In the genomic region with DNA sequence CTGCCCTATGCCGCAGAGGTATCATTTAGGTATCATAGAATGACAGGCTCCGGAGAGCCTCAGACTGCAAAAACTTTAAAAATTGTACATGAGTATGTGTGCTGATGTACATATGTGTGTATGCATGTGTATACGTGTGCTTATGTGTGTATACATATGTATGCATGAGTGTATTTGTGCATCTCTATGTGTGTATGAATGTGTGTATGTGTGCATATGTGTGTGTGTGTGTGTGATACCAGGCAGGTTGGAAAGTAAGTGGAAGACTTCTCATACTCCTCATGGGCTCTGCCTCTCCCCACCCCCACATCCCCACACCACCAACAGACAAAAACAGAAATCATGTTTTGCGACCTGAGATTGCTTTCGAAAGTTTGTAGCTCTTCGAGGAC, we compare ENCODE assay signal across 1 cellular context.
TF ChIP-seq lines count a peak whose summit lies in the region.

No MANE protein-coding gene starts in this region.

TF ChIP-seq in HEK293, 187 proteins besides CTCF, POLR2A, EP300 and RAD21 (continued from another document and continues in another):
- TF ChIP-seq, protein P1, sequence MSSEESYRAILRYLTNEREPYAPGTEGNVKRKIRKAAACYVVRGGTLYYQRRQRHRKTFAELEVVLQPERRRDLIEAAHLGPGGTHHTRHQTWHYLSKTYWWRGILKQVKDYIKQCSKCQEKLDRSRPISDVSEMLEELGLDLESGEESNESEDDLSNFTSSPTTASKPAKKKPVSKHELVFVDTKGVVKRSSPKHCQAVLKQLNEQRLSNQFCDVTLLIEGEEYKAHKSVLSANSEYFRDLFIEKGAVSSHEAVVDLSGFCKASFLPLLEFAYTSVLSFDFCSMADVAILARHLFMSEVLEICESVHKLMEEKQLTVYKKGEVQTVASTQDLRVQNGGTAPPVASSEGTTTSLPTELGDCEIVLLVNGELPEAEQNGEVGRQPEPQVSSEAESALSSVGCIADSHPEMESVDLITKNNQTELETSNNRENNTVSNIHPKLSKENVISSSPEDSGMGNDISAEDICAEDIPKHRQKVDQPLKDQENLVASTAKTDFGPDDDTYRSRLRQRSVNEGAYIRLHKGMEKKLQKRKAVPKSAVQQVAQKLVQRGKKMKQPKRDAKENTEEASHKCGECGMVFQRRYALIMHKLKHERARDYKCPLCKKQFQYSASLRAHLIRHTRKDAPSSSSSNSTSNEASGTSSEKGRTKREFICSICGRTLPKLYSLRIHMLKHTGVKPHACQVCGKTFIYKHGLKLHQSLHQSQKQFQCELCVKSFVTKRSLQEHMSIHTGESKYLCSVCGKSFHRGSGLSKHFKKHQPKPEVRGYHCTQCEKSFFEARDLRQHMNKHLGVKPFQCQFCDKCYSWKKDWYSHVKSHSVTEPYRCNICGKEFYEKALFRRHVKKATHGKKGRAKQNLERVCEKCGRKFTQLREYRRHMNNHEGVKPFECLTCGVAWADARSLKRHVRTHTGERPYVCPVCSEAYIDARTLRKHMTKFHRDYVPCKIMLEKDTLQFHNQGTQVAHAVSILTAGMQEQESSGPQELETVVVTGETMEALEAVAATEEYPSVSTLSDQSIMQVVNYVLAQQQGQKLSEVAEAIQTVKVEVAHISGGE (tag by site-specific recombination; conservative IDR thresholded peaks at IDR 0.05; ENCODE audit: low read depth), result no peak
- TF ChIP-seq ZNF664 (tag by site-specific recombination; IDR thresholded peaks at IDR 0.05), result no peak
- TF ChIP-seq ZNF169 (tag by site-specific recombination; IDR thresholded peaks at IDR 0.05), result no peak
- TF ChIP-seq WT1 (tag by site-specific recombination; IDR thresholded peaks at IDR 0.05), result no peak
- no peak for TF ChIP-seq ZNF548 (tag by site-specific recombination; IDR thresholded peaks at IDR 0.05)
- no peak for TF ChIP-seq SCRT2 (tag by site-specific recombination; IDR thresholded peaks at IDR 0.05)
- TF ChIP-seq, protein P2, sequence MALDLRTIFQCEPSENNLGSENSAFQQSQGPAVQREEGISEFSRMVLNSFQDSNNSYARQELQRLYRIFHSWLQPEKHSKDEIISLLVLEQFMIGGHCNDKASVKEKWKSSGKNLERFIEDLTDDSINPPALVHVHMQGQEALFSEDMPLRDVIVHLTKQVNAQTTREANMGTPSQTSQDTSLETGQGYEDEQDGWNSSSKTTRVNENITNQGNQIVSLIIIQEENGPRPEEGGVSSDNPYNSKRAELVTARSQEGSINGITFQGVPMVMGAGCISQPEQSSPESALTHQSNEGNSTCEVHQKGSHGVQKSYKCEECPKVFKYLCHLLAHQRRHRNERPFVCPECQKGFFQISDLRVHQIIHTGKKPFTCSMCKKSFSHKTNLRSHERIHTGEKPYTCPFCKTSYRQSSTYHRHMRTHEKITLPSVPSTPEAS (tag by site-specific recombination; IDR thresholded peaks at IDR 0.05), result peak; percentile 65; the same call in 1 of the 2 replicates
- no peak for TF ChIP-seq ZNF324 (tag by site-specific recombination; IDR thresholded peaks at IDR 0.05)
- TF ChIP-seq YY2 (tag by site-specific recombination; IDR thresholded peaks at IDR 0.05), result no peak
- TF ChIP-seq ZNF837 (tag by site-specific recombination; IDR thresholded peaks at IDR 0.05), result no peak
- 0 out of 2 replicates have a peak, but pooled peaks have one; percentile 37 for TF ChIP-seq ZEB2 (tag by site-specific recombination; IDR thresholded peaks at IDR 0.05)
- TF ChIP-seq, protein P3, sequence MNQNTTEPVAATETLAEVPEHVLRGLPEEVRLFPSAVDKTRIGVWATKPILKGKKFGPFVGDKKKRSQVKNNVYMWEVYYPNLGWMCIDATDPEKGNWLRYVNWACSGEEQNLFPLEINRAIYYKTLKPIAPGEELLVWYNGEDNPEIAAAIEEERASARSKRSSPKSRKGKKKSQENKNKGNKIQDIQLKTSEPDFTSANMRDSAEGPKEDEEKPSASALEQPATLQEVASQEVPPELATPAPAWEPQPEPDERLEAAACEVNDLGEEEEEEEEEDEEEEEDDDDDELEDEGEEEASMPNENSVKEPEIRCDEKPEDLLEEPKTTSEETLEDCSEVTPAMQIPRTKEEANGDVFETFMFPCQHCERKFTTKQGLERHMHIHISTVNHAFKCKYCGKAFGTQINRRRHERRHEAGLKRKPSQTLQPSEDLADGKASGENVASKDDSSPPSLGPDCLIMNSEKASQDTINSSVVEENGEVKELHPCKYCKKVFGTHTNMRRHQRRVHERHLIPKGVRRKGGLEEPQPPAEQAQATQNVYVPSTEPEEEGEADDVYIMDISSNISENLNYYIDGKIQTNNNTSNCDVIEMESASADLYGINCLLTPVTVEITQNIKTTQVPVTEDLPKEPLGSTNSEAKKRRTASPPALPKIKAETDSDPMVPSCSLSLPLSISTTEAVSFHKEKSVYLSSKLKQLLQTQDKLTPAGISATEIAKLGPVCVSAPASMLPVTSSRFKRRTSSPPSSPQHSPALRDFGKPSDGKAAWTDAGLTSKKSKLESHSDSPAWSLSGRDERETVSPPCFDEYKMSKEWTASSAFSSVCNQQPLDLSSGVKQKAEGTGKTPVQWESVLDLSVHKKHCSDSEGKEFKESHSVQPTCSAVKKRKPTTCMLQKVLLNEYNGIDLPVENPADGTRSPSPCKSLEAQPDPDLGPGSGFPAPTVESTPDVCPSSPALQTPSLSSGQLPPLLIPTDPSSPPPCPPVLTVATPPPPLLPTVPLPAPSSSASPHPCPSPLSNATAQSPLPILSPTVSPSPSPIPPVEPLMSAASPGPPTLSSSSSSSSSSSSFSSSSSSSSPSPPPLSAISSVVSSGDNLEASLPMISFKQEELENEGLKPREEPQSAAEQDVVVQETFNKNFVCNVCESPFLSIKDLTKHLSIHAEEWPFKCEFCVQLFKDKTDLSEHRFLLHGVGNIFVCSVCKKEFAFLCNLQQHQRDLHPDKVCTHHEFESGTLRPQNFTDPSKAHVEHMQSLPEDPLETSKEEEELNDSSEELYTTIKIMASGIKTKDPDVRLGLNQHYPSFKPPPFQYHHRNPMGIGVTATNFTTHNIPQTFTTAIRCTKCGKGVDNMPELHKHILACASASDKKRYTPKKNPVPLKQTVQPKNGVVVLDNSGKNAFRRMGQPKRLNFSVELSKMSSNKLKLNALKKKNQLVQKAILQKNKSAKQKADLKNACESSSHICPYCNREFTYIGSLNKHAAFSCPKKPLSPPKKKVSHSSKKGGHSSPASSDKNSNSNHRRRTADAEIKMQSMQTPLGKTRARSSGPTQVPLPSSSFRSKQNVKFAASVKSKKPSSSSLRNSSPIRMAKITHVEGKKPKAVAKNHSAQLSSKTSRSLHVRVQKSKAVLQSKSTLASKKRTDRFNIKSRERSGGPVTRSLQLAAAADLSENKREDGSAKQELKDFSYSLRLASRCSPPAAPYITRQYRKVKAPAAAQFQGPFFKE (tag by site-specific recombination; IDR thresholded peaks at IDR 0.05; ENCODE audit: borderline replicate concordance), result no peak
- TF ChIP-seq ZNF423 (tag by site-specific recombination; IDR thresholded peaks at IDR 0.05), result no peak
- no peak for TF ChIP-seq ZNF791 (tag by site-specific recombination; IDR thresholded peaks at IDR 0.05)
- TF ChIP-seq GLI4 (tag by site-specific recombination; IDR thresholded peaks at IDR 0.05), result no peak
- TF ChIP-seq IKZF3 (tag by site-specific recombination; IDR thresholded peaks at IDR 0.05), result no peak
- TF ChIP-seq, protein P4, sequence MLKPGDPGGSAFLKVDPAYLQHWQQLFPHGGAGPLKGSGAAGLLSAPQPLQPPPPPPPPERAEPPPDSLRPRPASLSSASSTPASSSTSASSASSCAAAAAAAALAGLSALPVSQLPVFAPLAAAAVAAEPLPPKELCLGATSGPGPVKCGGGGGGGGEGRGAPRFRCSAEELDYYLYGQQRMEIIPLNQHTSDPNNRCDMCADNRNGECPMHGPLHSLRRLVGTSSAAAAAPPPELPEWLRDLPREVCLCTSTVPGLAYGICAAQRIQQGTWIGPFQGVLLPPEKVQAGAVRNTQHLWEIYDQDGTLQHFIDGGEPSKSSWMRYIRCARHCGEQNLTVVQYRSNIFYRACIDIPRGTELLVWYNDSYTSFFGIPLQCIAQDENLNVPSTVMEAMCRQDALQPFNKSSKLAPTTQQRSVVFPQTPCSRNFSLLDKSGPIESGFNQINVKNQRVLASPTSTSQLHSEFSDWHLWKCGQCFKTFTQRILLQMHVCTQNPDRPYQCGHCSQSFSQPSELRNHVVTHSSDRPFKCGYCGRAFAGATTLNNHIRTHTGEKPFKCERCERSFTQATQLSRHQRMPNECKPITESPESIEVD (tag by site-specific recombination; IDR thresholded peaks at IDR 0.05), result no peak
- TF ChIP-seq ZNF48 (tag by site-specific recombination; IDR thresholded peaks at IDR 0.05), result no peak
- TF ChIP-seq ZNF37A (tag by site-specific recombination; IDR thresholded peaks at IDR 0.05), result no peak
- TF ChIP-seq HOXC10 (CRISPR knock-in tag; IDR thresholded peaks at IDR 0.05), result no peak
- TF ChIP-seq ZBTB20 (tag by site-specific recombination; IDR thresholded peaks at IDR 0.05), result peak; percentile 61
- TF ChIP-seq, protein P5, sequence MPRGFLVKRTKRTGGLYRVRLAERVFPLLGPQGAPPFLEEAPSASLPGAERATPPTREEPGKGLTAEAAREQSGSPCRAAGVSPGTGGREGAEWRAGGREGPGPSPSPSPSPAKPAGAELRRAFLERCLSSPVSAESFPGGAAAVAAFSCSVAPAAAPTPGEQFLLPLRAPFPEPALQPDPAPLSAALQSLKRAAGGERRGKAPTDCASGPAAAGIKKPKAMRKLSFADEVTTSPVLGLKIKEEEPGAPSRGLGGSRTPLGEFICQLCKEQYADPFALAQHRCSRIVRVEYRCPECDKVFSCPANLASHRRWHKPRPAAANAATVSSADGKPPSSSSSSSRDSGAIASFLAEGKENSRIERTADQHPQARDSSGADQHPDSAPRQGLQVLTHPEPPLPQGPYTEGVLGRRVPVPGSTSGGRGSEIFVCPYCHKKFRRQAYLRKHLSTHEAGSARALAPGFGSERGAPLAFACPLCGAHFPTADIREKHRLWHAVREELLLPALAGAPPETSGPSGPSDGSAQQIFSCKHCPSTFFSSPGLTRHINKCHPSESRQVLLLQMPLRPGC (tag by site-specific recombination; IDR thresholded peaks at IDR 0.05), result no peak
- TF ChIP-seq ZNF274 (IDR thresholded peaks at IDR 0.05; ENCODE audit: low read length), result no peak
- TF ChIP-seq ZNF274 (tag by site-specific recombination; IDR thresholded peaks at IDR 0.05; ENCODE audit: borderline replicate concordance), result no peak
- TF ChIP-seq, protein P6, sequence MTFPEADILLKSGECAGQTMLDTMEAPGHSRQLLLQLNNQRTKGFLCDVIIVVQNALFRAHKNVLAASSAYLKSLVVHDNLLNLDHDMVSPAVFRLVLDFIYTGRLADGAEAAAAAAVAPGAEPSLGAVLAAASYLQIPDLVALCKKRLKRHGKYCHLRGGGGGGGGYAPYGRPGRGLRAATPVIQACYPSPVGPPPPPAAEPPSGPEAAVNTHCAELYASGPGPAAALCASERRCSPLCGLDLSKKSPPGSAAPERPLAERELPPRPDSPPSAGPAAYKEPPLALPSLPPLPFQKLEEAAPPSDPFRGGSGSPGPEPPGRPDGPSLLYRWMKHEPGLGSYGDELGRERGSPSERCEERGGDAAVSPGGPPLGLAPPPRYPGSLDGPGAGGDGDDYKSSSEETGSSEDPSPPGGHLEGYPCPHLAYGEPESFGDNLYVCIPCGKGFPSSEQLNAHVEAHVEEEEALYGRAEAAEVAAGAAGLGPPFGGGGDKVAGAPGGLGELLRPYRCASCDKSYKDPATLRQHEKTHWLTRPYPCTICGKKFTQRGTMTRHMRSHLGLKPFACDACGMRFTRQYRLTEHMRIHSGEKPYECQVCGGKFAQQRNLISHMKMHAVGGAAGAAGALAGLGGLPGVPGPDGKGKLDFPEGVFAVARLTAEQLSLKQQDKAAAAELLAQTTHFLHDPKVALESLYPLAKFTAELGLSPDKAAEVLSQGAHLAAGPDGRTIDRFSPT (tag by site-specific recombination; IDR thresholded peaks at IDR 0.05), result no peak
- no peak for TF ChIP-seq ZSCAN30 (tag by site-specific recombination; IDR thresholded peaks at IDR 0.05)
- no peak for TF ChIP-seq ZNF473 (tag by site-specific recombination; IDR thresholded peaks at IDR 0.05)
- TF ChIP-seq ZNF510 (tag by site-specific recombination; IDR thresholded peaks at IDR 0.05; ENCODE audit: insufficient replicate concordance), result no peak
- no peak for TF ChIP-seq ZNF677 (tag by site-specific recombination; IDR thresholded peaks at IDR 0.05)
- no peak for TF ChIP-seq ZNF792 (tag by site-specific recombination; IDR thresholded peaks at IDR 0.05)
- TF ChIP-seq ZNF23 (tag by site-specific recombination; IDR thresholded peaks at IDR 0.05; ENCODE audit: borderline replicate concordance), result no peak
- no peak for TF ChIP-seq ZNF610 (tag by site-specific recombination; IDR thresholded peaks at IDR 0.05; ENCODE audit: borderline replicate concordance)
- peak; percentile 66 for TF ChIP-seq ZNF335 (tag by site-specific recombination; conservative IDR thresholded peaks at IDR 0.05)
- TF ChIP-seq, protein P7, sequence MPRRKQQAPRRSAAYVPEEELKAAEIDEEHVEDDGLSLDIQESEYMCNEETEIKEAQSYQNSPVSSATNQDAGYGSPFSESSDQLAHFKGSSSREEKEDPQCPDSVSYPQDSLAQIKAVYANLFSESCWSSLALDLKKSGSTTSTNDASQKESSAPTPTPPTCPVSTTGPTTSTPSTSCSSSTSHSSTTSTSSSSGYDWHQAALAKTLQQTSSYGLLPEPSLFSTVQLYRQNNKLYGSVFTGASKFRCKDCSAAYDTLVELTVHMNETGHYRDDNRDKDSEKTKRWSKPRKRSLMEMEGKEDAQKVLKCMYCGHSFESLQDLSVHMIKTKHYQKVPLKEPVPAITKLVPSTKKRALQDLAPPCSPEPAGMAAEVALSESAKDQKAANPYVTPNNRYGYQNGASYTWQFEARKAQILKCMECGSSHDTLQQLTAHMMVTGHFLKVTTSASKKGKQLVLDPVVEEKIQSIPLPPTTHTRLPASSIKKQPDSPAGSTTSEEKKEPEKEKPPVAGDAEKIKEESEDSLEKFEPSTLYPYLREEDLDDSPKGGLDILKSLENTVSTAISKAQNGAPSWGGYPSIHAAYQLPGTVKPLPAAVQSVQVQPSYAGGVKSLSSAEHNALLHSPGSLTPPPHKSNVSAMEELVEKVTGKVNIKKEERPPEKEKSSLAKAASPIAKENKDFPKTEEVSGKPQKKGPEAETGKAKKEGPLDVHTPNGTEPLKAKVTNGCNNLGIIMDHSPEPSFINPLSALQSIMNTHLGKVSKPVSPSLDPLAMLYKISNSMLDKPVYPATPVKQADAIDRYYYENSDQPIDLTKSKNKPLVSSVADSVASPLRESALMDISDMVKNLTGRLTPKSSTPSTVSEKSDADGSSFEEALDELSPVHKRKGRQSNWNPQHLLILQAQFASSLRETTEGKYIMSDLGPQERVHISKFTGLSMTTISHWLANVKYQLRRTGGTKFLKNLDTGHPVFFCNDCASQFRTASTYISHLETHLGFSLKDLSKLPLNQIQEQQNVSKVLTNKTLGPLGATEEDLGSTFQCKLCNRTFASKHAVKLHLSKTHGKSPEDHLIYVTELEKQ (tag by site-specific recombination; IDR thresholded peaks at IDR 0.05; ENCODE audit: borderline replicate concordance), result no peak
- no peak for TF ChIP-seq ZNF184 (tag by site-specific recombination; IDR thresholded peaks at IDR 0.05)
